Comparison of ENCODE assay signal across 8 cellular contexts in genomic region chr10:92689663-92690210, GRCh38. TPM values are rescaled to one million over a fixed set of nuclear protein-coding genes. Genes with fewer than 3 reads are reported as not detected.
DNase-seq lines count a peak whose midpoint lies in the region; ATAC-seq, FAIRE-seq and TF ChIP-seq lines count a peak whose summit lies in the region.

Gene HHEX (plus strand): TSS chr10:92689955. CDS start chr10:92689987, 32 bp downstream.

- H3K4me3 ChIP-seq in ovary: peak within 1 kb of the TSS; percentile 50

- H3K4me3 Mint-ChIP-seq in activated CD4-positive, alpha-beta T cell treated with anti-CD3 and anti-CD28 coated beads for 36 hours: peak within 1 kb of the TSS; percentile 51
- H3K4me3 Mint-ChIP-seq in activated naive CD8-positive, alpha-beta T cell treated with anti-CD3 and anti-CD28 coated beads for 36 hours: peak within 1 kb of the TSS; percentile 55

- no peak for TF ChIP-seq EP300 in ovary (IDR thresholded peaks at IDR 0.05)

- H3K27ac Mint-ChIP-seq in activated CD4-positive, alpha-beta T cell treated with anti-CD3 and anti-CD28 coated beads for 36 hours: no peak within 1 kb of the TSS
- H3K27ac Mint-ChIP-seq in activated naive CD8-positive, alpha-beta T cell treated with anti-CD3 and anti-CD28 coated beads for 36 hours: no peak within 1 kb of the TSS

- peaks cover 58% of the 10 kb centered on the region for H3K27me3 Mint-ChIP-seq in activated CD4-positive, alpha-beta T cell treated with anti-CD3 and anti-CD28 coated beads for 36 hours
- H3K27me3 Mint-ChIP-seq in activated naive CD8-positive, alpha-beta T cell treated with anti-CD3 and anti-CD28 coated beads for 36 hours: peaks cover 77% of the 10 kb centered on the region

- no peaks in the 10 kb centered on the region for H3K9me3 ChIP-seq in ovary

- intact Hi-C loops in activated CD4-positive, alpha-beta T cell treated with anti-CD3 and anti-CD28 coated beads for 36 hours (cut with DNase I, micrococcal nuclease): loop anchor here (1.0 to 5.0 kb wide), 4 partner anchors 97 to 383 kb away; partner anchors contain the start of genes CYP26A1 (in 1 of the 2), EXOC6 (in 1 of the 2) and KIF11 (in 1 of the 2)
- intact Hi-C loops in Right ventricle myocardium superior (cut with DNase I): no loop called here
- intact Hi-C loops in ovary (cut with DNase I): no loop called here

- H3K36me3 ChIP-seq in ovary: no peaks in the 10 kb centered on the region

- H3K9me3 Mint-ChIP-seq in activated CD4-positive, alpha-beta T cell treated with anti-CD3 and anti-CD28 coated beads for 36 hours (ENCODE audit: low read depth): peaks cover 2% of the 10 kb centered on the region
- peaks cover 5% of the 10 kb centered on the region for H3K9me3 Mint-ChIP-seq in activated naive CD8-positive, alpha-beta T cell treated with anti-CD3 and anti-CD28 coated beads for 36 hours

- no peak for TF ChIP-seq POLR2A in ovary (IDR thresholded peaks at IDR 0.05)
- no peak for TF ChIP-seq POLR2A in H54 (IDR thresholded peaks at IDR 0.05; ENCODE audit: low read depth, low read length)

- H3K27ac ChIP-seq in ovary: no peak within 1 kb of the TSS

- DNase-seq in activated CD4-positive, alpha-beta T cell treated with anti-CD3 and anti-CD28 coated beads for 36 hours: peak; percentile 52
- DNase-seq in activated CD4-positive, alpha-beta T cell treated with anti-CD3 and anti-CD28 coated beads for 1 hour: no peak
- DNase-seq in NOMO-1 treated with DMSO at 0.1 percent for 48 hours (lab: John Stamatoyannopoulos, UW; ENCODE audit: unreplicated experiment): peak; percentile 75
- DNase-seq in activated naive CD8-positive, alpha-beta T cell treated with anti-CD3 and anti-CD28 coated beads for 36 hours: peak; percentile 40
- DNase-seq in Right ventricle myocardium superior: peak; percentile 74
- DNase-seq in ovary: peak in 2 of 5 donors; percentile 20 to 42
- no peak for DNase-seq in H54 (ENCODE audit: insufficient read length, low spot score)

- WGBS in ovary, 3 donors: 0 to 1% (median 0%) methylated on average over 2 to 79 of the region's 79 CpGs

- no peak for TF ChIP-seq CTCF in ovary (IDR thresholded peaks at IDR 0.05)

- CTCF ChIA-PET in activated CD4-positive, alpha-beta T cell treated with anti-CD3 and anti-CD28 coated beads for 36 hours (lab: Charles Lee): interaction anchor here (0.7 to 1.4 kb wide), 2 partner anchors 8 to 158 kb away, joined by 3 read pairs; partner anchors contain the start of gene EXOC6

- H3K4me1 Mint-ChIP-seq in activated CD4-positive, alpha-beta T cell treated with anti-CD3 and anti-CD28 coated beads for 36 hours: peaks cover 20% of the 10 kb centered on the region
- peaks cover 20% of the 10 kb centered on the region for H3K4me1 Mint-ChIP-seq in activated naive CD8-positive, alpha-beta T cell treated with anti-CD3 and anti-CD28 coated beads for 36 hours

- POLR2A ChIA-PET in activated CD4-positive, alpha-beta T cell treated with anti-CD3 and anti-CD28 coated beads for 36 hours (lab: Charles Lee): no interaction called here

- peak; percentile 54 for ATAC-seq in activated CD4-positive, alpha-beta T cell treated with anti-CD3 and anti-CD28 coated beads for 36 hours
- peak; percentile 68 for ATAC-seq in HG02798 (IDR thresholded peaks at IDR 0.05; ENCODE audit: poor library complexity, unreplicated experiment)
- peak; percentile 85 for ATAC-seq in Right ventricle myocardium superior (ENCODE audit: poor library complexity)

- no peaks in the 10 kb centered on the region for H3K27me3 ChIP-seq in ovary

- FAIRE-seq in H54 (lab: Jason Lieb, UNC): no peak

- no peaks in the 10 kb centered on the region for H3K36me3 Mint-ChIP-seq in activated CD4-positive, alpha-beta T cell treated with anti-CD3 and anti-CD28 coated beads for 36 hours (ENCODE audit: low read depth)
- H3K36me3 Mint-ChIP-seq in activated naive CD8-positive, alpha-beta T cell treated with anti-CD3 and anti-CD28 coated beads for 36 hours: no peaks in the 10 kb centered on the region

- peaks cover 10% of the 10 kb centered on the region for H3K4me1 ChIP-seq in ovary (ENCODE audit: insufficient read depth)

RNA-seq across cellular contexts. Expression of gene HHEX, which starts in this region (rescaled TPM):
- under 1 TPM in 1 of 2 experiments, not detected in 1; 0.11 TPM for total RNA-seq in activated CD4-positive, alpha-beta T cell treated with anti-CD3 and anti-CD28 coated beads for 36 hours
- total RNA-seq in activated naive CD8-positive, alpha-beta T cell treated with anti-CD3 and anti-CD28 coated beads for 36 hours: under 1 TPM; 0.38 to 0.56 TPM
- total RNA-seq in Right ventricle myocardium superior (2.6 TPM), ovary (1 to 10 TPM; 2.1 to 5.2 (median 4.1) TPM)
- polyA plus RNA-seq in ovary: 10 to 100 TPM in 1 of 2 donors, 1 to 10 TPM in 1; 6.7 to 14.6 TPM

Comparison
In these comparisons a context has a peak if more than half of its experiments do, and no peak if none do; other contexts are left out.
1. Peak in DNase-seq and ATAC-seq in activated CD4-positive, alpha-beta T cell treated with anti-CD3 and anti-CD28 coated beads for 36 hours; RNA of the gene not detected or under 1 TPM.
2. Peak in DNase-seq in activated naive CD8-positive, alpha-beta T cell treated with anti-CD3 and anti-CD28 coated beads for 36 hours; RNA of the gene not detected or under 1 TPM.
3. DNase-seq: peak in NOMO-1 treated with DMSO at 0.1 percent for 48 hours (single experiment) and Right ventricle myocardium superior (single experiment); none in activated CD4-positive, alpha-beta T cell treated with anti-CD3 and anti-CD28 coated beads for 1 hour (single experiment) and H54 (single experiment).
4. intact Hi-C loops: an anchor here in activated CD4-positive, alpha-beta T cell treated with anti-CD3 and anti-CD28 coated beads for 36 hours (1.0 to 5.0 kb wide); none called in Right ventricle myocardium superior and ovary.
5. Peak in every context shown above with its lines, with median percentiles within 50 percentile points of each other: ATAC-seq.